In the genomic region with DNA sequence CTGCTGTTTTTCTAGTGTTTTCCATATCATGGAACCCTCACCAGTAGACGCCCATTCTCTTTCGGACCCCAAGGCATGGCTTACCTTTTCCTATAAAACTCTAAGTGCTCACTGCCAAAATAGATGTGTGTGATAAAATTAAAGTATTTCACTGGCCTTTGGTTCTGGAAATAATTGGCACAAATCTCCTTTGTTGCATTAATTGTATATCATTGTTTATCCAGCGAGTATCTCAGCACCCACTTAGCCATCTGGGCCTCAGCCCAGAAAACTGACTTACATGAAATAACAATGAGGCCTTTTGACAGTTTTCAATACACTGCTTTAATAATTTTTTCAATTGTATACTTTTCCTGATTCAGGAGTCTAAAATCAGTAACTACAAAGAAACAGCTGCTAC, we compare ENCODE assay signal across 19 cellular contexts.
"Had no signal": no experiment of that assay in that cellular context is flagged by ENCODE, and none has a peak within 500 bp of the region (broad histone marks: within the 10 kb centered on the region; RNA-seq: fewer than 3 reads in every experiment).

No MANE protein-coding gene starts in this region.

- H3K9me3 ChIP-seq: adrenal gland, esophagus squamous epithelium, prostate gland, right lobe of liver, upper lobe of left lung had no signal

- H3K36me3 ChIP-seq: adrenal gland, esophagus squamous epithelium, prostate gland, right lobe of liver, upper lobe of left lung had no signal

- H3K4me1 ChIP-seq: adrenal gland, esophagus squamous epithelium, prostate gland, right lobe of liver had no signal

- H3K27ac ChIP-seq: adrenal gland, esophagus squamous epithelium, prostate gland, right lobe of liver, upper lobe of left lung, VCaP had no signal

- H3K4me3 ChIP-seq: adrenal gland, esophagus squamous epithelium, prostate gland, right lobe of liver, upper lobe of left lung had no signal

- DNase-seq: activated CD4-positive, alpha-beta T cell treated with anti-CD3 and anti-CD28 coated beads for 1 hour; activated CD8-positive, alpha-beta memory T cell treated with anti-CD3 and anti-CD28 coated beads for 24 hours; activated gamma-delta T cell; activated T-cell treated with anti-CD3 and anti-CD28 coated beads, Interleukin-2, amount 50 U/mL, for 72 hours; adrenal gland; cerebellar nuclear complex; effector memory CD4-positive, alpha-beta T cell; esophagus squamous epithelium; left ventricle myocardium superior; right lobe of liver; small intestine; stimulated activated CD4-positive, alpha-beta T cell treated with anti-CD3 and anti-CD28 coated beads, Interleukin-15, amount 100 ng/mL, for 24 hours; stimulated activated CD4-positive, alpha-beta T cell treated with anti-CD3 and anti-CD28 coated beads, Interleukin-4, amount 100 ng/mL, for 1 hour; stimulated activated naive CD8-positive, alpha-beta T cell treated with anti-CD3 and anti-CD28 coated beads, Interleukin-15, amount 100 ng/mL, for 72 hours; T-helper 2 cell; upper lobe of left lung had no signal

- H3K27me3 ChIP-seq: adrenal gland, esophagus squamous epithelium, right lobe of liver, upper lobe of left lung had no signal

- ATAC-seq: activated naive CD4-positive, alpha-beta T cell treated with anti-CD3 and anti-CD28 coated beads, Interleukin-2, amount 50 U/mL, for 72 hours; activated T-cell treated with anti-CD3 and anti-CD28 coated beads, Interleukin-2, amount 50 U/mL, for 72 hours; left ventricle myocardium superior; right lobe of liver; stimulated activated naive CD8-positive, alpha-beta T cell treated with anti-CD3 and anti-CD28 coated beads, Interleukin-15, amount 100 ng/mL, for 72 hours had no signal
